ENCODE assay signal across 19 cellular contexts in the genomic region with DNA sequence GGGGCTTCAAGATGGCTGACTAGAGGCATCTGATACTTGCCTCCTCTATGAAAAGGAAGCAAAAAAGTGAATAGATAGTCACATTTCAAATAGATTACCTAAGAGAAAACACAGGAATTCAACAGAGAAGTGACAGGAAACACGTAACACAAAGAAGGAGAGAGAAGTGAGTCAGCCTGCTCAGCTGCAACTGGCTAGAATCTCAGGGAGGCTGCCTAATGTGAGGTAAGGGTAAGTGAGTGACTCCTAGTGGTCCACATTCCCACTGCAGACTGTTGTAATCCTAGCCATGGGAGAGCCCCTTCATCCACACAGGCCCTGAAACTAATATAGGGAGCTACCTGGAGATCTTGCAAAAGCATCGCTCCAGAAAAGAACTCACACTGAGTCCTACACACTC.
DNase-seq lines count a peak whose midpoint lies in the region; ATAC-seq and TF ChIP-seq lines count a peak whose summit lies in the region.
"Had no signal": no experiment of that assay in that cellular context is flagged by ENCODE, and none has a peak within 500 bp of the region (broad histone marks: within the 10 kb centered on the region; RNA-seq: fewer than 3 reads in every experiment).

No MANE protein-coding gene starts in this region.

- no peaks in the 10 kb centered on the region for H3K4me1 Mint-ChIP-seq in activated CD4-positive, alpha-beta T cell treated with anti-CD3 and anti-CD28 coated beads, Interleukin-2, amount 10 ng/mL, durations not matched to agents 24 days and 14 days
- H3K4me1 Mint-ChIP-seq: mesothelial cell of epicardium; stimulated activated memory B cell treated with anti-CD40 and anti-IgM and Interleukin-4, amounts not matched to agents 10 μg/mL and 1 μg/mL and 100 μg/mL, for 72 hours had no signal

- peaks cover 5% of the 10 kb centered on the region for H3K9me3 Mint-ChIP-seq in activated CD4-positive, alpha-beta T cell treated with anti-CD3 and anti-CD28 coated beads, Interleukin-2, amount 10 ng/mL, durations not matched to agents 24 days and 14 days

- H3K27me3 ChIP-seq in kidney epithelial cell (ENCODE audit: control insufficient read depth, insufficient read depth, low read length) = no peaks in the 10 kb centered on the region
- H3K27me3 ChIP-seq: BLaER1 treated with 17β-estradiol and CSF1 and Interleukin-3, amounts not matched to agents 10 nM and 100 nM; dorsolateral prefrontal cortex; hepatocyte; Peyer's patch had no signal

- H3K4me3 Mint-ChIP-seq in activated CD4-positive, alpha-beta T cell treated with anti-CD3 and anti-CD28 coated beads, Interleukin-2, amount 10 ng/mL, durations not matched to agents 24 days and 14 days = no peak overlapping the region
- H3K4me3 Mint-ChIP-seq: activated naive CD8-positive, alpha-beta T cell; mesothelial cell of epicardium; stimulated activated memory B cell treated with anti-CD40 and anti-IgM and Interleukin-4, amounts not matched to agents 10 μg/mL and 1 μg/mL and 100 μg/mL, for 72 hours had no signal

- ATAC-seq in GM19452 (IDR thresholded peaks at IDR 0.05; ENCODE audit: unreplicated experiment) = no peak
- ATAC-seq: stimulated activated memory B cell treated with anti-CD40 and anti-IgM and Interleukin-4, amounts not matched to agents 10 μg/mL and 1 μg/mL and 100 μg/mL, for 72 hours had no signal

- DNase-seq in AG10803 (ENCODE audit: low read depth) = peak; percentile 49
- peak; percentile 32 for DNase-seq in NCI-H226
- peak; percentile 70 for DNase-seq in dermis blood vessel endothelial cell
- DNase-seq in kidney epithelial cell (ENCODE audit: low read depth) = peak; percentile 2
- no peak for DNase-seq in activated CD4-positive, alpha-beta T cell treated with anti-CD3 and anti-CD28 coated beads, Interleukin-2, amount 10 ng/mL, durations not matched to agents 24 days and 14 days
- no peak for DNase-seq in retina
- no peak for DNase-seq in mesenteric fat pad (ENCODE audit: low spot score)
- DNase-seq: dorsolateral prefrontal cortex; GDM1; MM.1S; NCI-H2227 treated with DMSO at 0.1 percent for 48 hours; Peyer's patch; stimulated activated CD4-positive, alpha-beta T cell treated with anti-CD3 and anti-CD28 coated beads, Interleukin-2, amount 100 ng/mL, for 24 hours had no signal

- no peaks in the 10 kb centered on the region for H3K36me3 ChIP-seq in kidney epithelial cell (ENCODE audit: control insufficient read depth, insufficient read depth, low read length)
- H3K36me3 ChIP-seq: Peyer's patch had no signal

- no peak overlapping the region for H3K27ac Mint-ChIP-seq in activated CD4-positive, alpha-beta T cell treated with anti-CD3 and anti-CD28 coated beads, Interleukin-2, amount 10 ng/mL, durations not matched to agents 24 days and 14 days
- H3K27ac Mint-ChIP-seq: activated naive CD8-positive, alpha-beta T cell; mesothelial cell of epicardium; stimulated activated memory B cell treated with anti-CD40 and anti-IgM and Interleukin-4, amounts not matched to agents 10 μg/mL and 1 μg/mL and 100 μg/mL, for 72 hours had no signal

- H3K4me3 ChIP-seq in AG10803 (ENCODE audit: low read length) = no peak overlapping the region
- H3K4me3 ChIP-seq in kidney epithelial cell (ENCODE audit: low read depth, low read length) = no peak overlapping the region
- H3K4me3 ChIP-seq: BLaER1 treated with 17β-estradiol and CSF1 and Interleukin-3, amounts not matched to agents 10 nM and 100 nM; dorsolateral prefrontal cortex; hepatocyte; Peyer's patch had no signal

- intact Hi-C loops in activated CD4-positive, alpha-beta T cell treated with anti-CD3 and anti-CD28 coated beads, Interleukin-2, amount 10 ng/mL, durations not matched to agents 24 days and 14 days (cut with micrococcal nuclease) = no loop called here

- TF ChIP-seq CTCF in AG10803 (conservative IDR thresholded peaks at IDR 0.05; ENCODE audit: low read length) (peak; percentile 22; the same call in 1 of the 2 replicates), kidney epithelial cell (IDR thresholded peaks at IDR 0.05; ENCODE audit: insufficient read depth, low read length, poor library complexity, severe bottlenecking) (peak; percentile 31)

- no peaks in the 10 kb centered on the region for H3K27me3 Mint-ChIP-seq in activated CD4-positive, alpha-beta T cell treated with anti-CD3 and anti-CD28 coated beads, Interleukin-2, amount 10 ng/mL, durations not matched to agents 24 days and 14 days
- H3K27me3 Mint-ChIP-seq: stimulated activated memory B cell treated with anti-CD40 and anti-IgM and Interleukin-4, amounts not matched to agents 10 μg/mL and 1 μg/mL and 100 μg/mL, for 72 hours had no signal

- no peaks in the 10 kb centered on the region for H3K36me3 Mint-ChIP-seq in activated CD4-positive, alpha-beta T cell treated with anti-CD3 and anti-CD28 coated beads, Interleukin-2, amount 10 ng/mL, durations not matched to agents 24 days and 14 days (ENCODE audit: low read depth)
- H3K36me3 Mint-ChIP-seq: activated naive CD8-positive, alpha-beta T cell; mesothelial cell of epicardium; stimulated activated memory B cell treated with anti-CD40 and anti-IgM and Interleukin-4, amounts not matched to agents 10 μg/mL and 1 μg/mL and 100 μg/mL, for 72 hours had no signal

Comparison
In these comparisons a context has a peak if more than half of its experiments do, and no peak if none do; other contexts are left out.
1. DNase-seq: peak in AG10803 (single experiment), NCI-H226 (single experiment), dermis blood vessel endothelial cell (single experiment) and kidney epithelial cell (single experiment); none in activated CD4-positive, alpha-beta T cell treated with anti-CD3 and anti-CD28 coated beads, Interleukin-2, amount 10 ng/mL, durations not matched to agents 24 days and 14 days (single experiment), retina (single experiment) and mesenteric fat pad (single experiment).